ENCODE assay signal across 12 cellular contexts in the genomic region with DNA sequence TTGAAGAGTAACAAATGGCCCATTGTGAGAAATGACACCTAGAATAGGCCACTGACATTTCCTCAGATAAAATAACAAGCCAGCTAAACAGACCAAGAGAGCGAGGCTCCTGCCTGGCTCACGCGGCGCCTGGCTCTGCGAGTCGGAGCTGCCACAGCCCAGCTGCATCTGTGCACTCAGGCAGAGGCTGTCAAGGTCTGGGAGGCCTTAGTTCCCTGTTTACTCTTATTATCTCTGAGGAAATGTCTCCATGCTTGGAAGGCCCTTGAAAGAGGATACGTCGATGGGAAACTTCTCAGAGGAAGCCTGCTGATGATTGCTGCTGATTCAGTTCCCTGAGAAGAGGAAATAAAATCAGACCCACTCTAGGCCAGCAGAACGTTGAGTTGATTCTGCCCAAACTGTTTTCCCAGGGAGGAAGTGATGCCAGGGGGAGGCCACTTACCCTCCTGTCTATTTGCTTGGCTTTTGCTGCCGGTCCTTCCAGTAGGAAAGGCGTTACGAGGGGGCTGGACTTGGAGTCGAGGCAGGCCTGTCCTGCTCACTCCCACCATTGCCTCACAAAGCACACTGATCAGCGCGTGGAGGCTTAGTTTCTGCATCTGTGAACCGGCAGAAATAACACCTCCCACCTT.
DNase-seq lines count a peak whose midpoint lies in the region; ATAC-seq, FAIRE-seq and TF ChIP-seq lines count a peak whose summit lies in the region.
"Had no signal": no experiment of that assay in that cellular context is flagged by ENCODE, and none has a peak within 500 bp of the region (broad histone marks: within the 10 kb centered on the region; RNA-seq: fewer than 3 reads in every experiment).

No MANE protein-coding gene starts in this region.

- H3K9me3 ChIP-seq in esophagus muscularis mucosa (no peaks in the 10 kb centered on the region), small intestine (ENCODE audit: control insufficient read depth, low read depth) (no peaks in the 10 kb centered on the region)
- H3K9me3 ChIP-seq: A549 had no signal

- H3K27ac ChIP-seq in esophagus muscularis mucosa (replicated peaks in 1 of 4) (peak overlapping the region; percentile 13 to 70 (median 50)), small intestine (ENCODE audit: low read depth in 1 of 2, low read length in 1 of 2) (peak overlapping the region in 1 of 2 donors; percentile 52)
- H3K27ac ChIP-seq: A549 had no signal

- TF ChIP-seq POLR2A in esophagus muscularis mucosa (IDR thresholded peaks at IDR 0.05; ENCODE audit: low read depth): no peak

- H3K36me3 ChIP-seq in esophagus muscularis mucosa (peaks cover 0 to 22% (median 17%) of the 10 kb centered on the region in 4 donors), small intestine (ENCODE audit: control insufficient read depth in 2 of 2, insufficient read depth in 2 of 2, low read length in 2 of 2) (peaks cover 0 to 7% of the 10 kb centered on the region in 2 donors)

- ATAC-seq in GM21390 (IDR thresholded peaks at IDR 0.05; ENCODE audit: unreplicated experiment) (no peak), HG03025 (IDR thresholded peaks at IDR 0.05; ENCODE audit: low FRiP score, unreplicated experiment) (no peak)
- ATAC-seq: A549 had no signal

- DNase-seq in NCI-H1092 treated with DMSO at 0.1 percent for 48 hours (lab: John Stamatoyannopoulos, UW): peak; percentile 17
- DNase-seq in NCI-H1092 (lab: John Stamatoyannopoulos, UW): no peak
- DNase-seq in esophagus muscularis mucosa (ENCODE audit: extremely low spot score): no peak
- DNase-seq in medulla oblongata (ENCODE audit: extremely low spot score): peak; percentile 69
- peak; percentile 28 for DNase-seq in superior temporal gyrus (ENCODE audit: extremely low spot score)
- DNase-seq in small intestine: no peak
- DNase-seq: HFFc6; stimulated activated CD8-positive, alpha-beta memory T cell treated with anti-CD3 and anti-CD28 coated beads, Interleukin-4, amount 100 ng/mL, for 48 hours had no signal

- no peak for TF ChIP-seq CTCF in esophagus muscularis mucosa (IDR thresholded peaks at IDR 0.05)

- H3K27me3 ChIP-seq in esophagus muscularis mucosa (no peaks in the 10 kb centered on the region), small intestine (ENCODE audit: control insufficient read depth in 2 of 2, insufficient read depth in 2 of 2, low read length in 2 of 2) (no peaks in the 10 kb centered on the region)

- H3K4me3 ChIP-seq in esophagus muscularis mucosa (no peak overlapping the region), small intestine (ENCODE audit: low read depth in 1 of 2, low read length in 2 of 2) (no peak overlapping the region)
- H3K4me3 ChIP-seq: A549 had no signal

- 77% methylated on average over 14 of the region's 16 CpGs for WGBS in esophagus muscularis mucosa
- 63 to 92% (median 83%) methylated on average over 16 of the region's 16 CpGs for WGBS in small intestine, 3 donors

- intact Hi-C loops in esophagus muscularis mucosa (cut with DNase I): no loop called here

- TF ChIP-seq EP300 in esophagus muscularis mucosa (IDR thresholded peaks at IDR 0.05): no peak

- H3K4me1 ChIP-seq in esophagus muscularis mucosa: peaks cover 8 to 25% (median 19%) of the 10 kb centered on the region in 4 donors
- no peaks in the 10 kb centered on the region for H3K4me1 ChIP-seq in small intestine (ENCODE audit: control insufficient read depth in 2 of 2, insufficient read depth in 1 of 2, low read depth in 1 of 2, low read length in 1 of 2)
- H3K4me1 ChIP-seq: A549 had no signal

- no peak for FAIRE-seq in small intestine (lab: Jason Lieb, UNC)
- FAIRE-seq: A549, GM12892 had no signal

Comparison
In these comparisons a context has a peak if more than half of its experiments do, and no peak if none do; other contexts are left out.
1. DNase-seq: peak in NCI-H1092 treated with DMSO at 0.1 percent for 48 hours (single experiment), medulla oblongata (single experiment) and superior temporal gyrus (single experiment); none in NCI-H1092 (single experiment), esophagus muscularis mucosa (single experiment) and small intestine (single experiment).